In the genomic region with DNA sequence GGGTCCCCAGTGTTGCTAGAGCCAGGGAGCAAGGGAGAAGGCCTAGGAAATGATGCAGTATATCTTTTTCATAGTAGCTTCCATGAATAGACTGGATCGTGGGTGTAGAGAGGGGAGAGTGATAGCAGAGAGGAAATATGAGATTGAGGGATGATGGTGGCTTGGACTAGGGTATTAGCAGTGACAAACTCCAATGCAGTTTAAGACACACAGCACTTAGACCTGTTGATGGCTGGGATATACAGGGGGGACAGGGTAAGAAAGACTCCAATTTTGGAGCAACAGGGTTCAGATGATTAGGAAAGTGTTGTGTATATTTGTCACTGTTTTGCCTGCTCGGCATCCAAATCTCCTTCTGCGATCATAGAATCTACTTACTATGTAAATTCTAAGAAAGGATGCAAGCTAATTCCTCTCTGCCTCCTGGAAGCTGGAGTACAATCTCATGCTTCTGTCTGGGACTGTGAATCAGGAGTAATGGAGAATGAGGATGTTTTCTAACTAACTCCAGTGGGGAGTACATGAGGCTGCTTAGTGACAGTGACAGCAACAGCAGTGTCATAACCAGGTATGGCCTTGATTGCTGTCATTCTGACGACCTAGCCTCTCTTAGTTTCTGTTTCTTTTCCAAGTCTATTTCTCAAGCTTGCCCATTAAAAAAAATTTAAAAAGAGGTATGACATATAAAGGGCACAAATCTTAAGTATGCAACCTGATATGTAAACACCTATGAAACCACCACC, we compare ENCODE assay signal across 10 cellular contexts. TPM values are rescaled to one million over a fixed set of nuclear protein-coding genes. Genes with fewer than 3 reads are reported as not detected.
DNase-seq lines count a peak whose midpoint lies in the region; ATAC-seq and TF ChIP-seq lines count a peak whose summit lies in the region.
"Had no signal": no experiment of that assay in that cellular context is flagged by ENCODE, and none has a peak within 500 bp of the region (broad histone marks: within the 10 kb centered on the region; RNA-seq: fewer than 3 reads in every experiment).

No MANE protein-coding gene starts in this region.

- no peak for TF ChIP-seq CTCF in WTC11 (IDR thresholded peaks at IDR 0.05)

- H3K36me3 Mint-ChIP-seq in WTC11, result no peaks in the 10 kb centered on the region

- peaks cover 23% of the 10 kb centered on the region for H3K4me1 Mint-ChIP-seq in WTC11

- DNase-seq in WTC11 (ENCODE audit: low spot score) (no peak), cerebellar nuclear complex (lab: John Stamatoyannopoulos, UW) (no peak), NCI-H446 (lab: John Stamatoyannopoulos, UW) (no peak), epidermal melanocyte (ENCODE audit: insufficient read length, low spot score) (no peak), NCI-H2107 (lab: John Stamatoyannopoulos, UW) (no peak)
- DNase-seq: NCI-H1436 had no signal

- peak; percentile 61 for ATAC-seq in GM18520 (IDR thresholded peaks at IDR 0.05; ENCODE audit: unreplicated experiment)
- peak; percentile 39 for ATAC-seq in GM19463 (IDR thresholded peaks at IDR 0.05; ENCODE audit: unreplicated experiment)
- peak; percentile 62 for ATAC-seq in HG02973 (IDR thresholded peaks at IDR 0.05; ENCODE audit: unreplicated experiment)
- ATAC-seq in WTC11, result peak; percentile 20; the same call in 1 of the 2 replicates

- POLR2A ChIA-PET in WTC11 (lab: Charles Lee), result no interaction called here

- H3K27ac Mint-ChIP-seq in WTC11, result 0 out of 2 replicates have a peak overlapping the region, but pooled peaks have one; percentile 31
- H3K27ac Mint-ChIP-seq: activated naive CD4-positive, alpha-beta T cell treated with anti-CD3 and anti-CD28 coated beads, Interleukin-2, amount 50 U/mL, for 24 hours had no signal

- CTCF ChIA-PET in WTC11 (lab: Charles Lee), result interaction anchor here (1.5 to 2.6 kb wide), 2 partner anchors 44 to 106 kb away, joined by 4 to 7 read pairs; a partner anchor contains a TSS

- no peaks in the 10 kb centered on the region for H3K9me3 Mint-ChIP-seq in WTC11
- H3K9me3 Mint-ChIP-seq: activated naive CD4-positive, alpha-beta T cell treated with anti-CD3 and anti-CD28 coated beads, Interleukin-2, amount 50 U/mL, for 24 hours had no signal

- H3K4me3 Mint-ChIP-seq in WTC11, result no peak overlapping the region
- H3K4me3 Mint-ChIP-seq: activated naive CD4-positive, alpha-beta T cell treated with anti-CD3 and anti-CD28 coated beads, Interleukin-2, amount 50 U/mL, for 24 hours had no signal

- no peaks in the 10 kb centered on the region for H3K27me3 Mint-ChIP-seq in WTC11 (ENCODE audit: low read depth)
- H3K27me3 Mint-ChIP-seq: activated naive CD4-positive, alpha-beta T cell treated with anti-CD3 and anti-CD28 coated beads, Interleukin-2, amount 50 U/mL, for 24 hours had no signal

TF ChIP-seq in WTC11, 78 proteins besides CTCF, POLR2A, EP300 and RAD21:
- TF ChIP-seq, protein P1, sequence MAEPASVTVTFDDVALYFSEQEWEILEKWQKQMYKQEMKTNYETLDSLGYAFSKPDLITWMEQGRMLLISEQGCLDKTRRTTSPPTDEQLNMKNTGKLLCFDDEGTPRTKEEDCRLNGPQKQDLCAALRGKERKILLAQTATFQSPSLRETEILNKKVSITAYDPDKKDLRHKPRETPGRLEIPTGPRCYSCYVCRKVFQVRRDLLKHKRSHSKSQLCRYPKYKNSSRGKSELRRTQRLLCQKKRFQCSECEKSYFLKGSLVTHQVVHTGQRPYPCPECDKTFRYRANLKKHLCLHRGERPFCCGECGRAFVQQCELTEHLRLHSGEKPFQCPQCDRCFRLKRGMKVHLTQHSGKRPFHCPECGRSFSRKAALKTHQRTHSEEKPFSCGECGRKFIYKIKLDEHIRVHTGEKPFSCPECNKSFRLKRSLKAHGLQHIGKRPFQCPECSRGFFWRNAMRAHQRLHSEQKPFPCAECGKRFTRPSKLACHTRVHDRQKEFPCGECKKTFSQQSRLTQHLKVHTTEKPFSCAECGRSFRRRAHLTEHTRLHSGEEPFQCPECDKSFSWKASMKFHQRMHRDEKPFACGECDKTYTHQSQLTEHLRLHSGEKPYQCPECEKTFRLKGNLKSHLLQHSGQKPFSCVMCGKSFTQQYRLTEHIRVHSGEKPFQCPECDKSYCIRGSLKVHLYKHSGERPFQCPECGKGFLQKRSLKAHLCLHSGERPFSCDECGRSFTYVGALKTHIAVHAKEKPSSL (CRISPR knock-in tag; conservative IDR thresholded peaks at IDR 0.05), result no peak

RNA-seq across cellular contexts. Expression of a gene that starts 47.5 kb away (rescaled TPM):
- total RNA-seq in WTC11 (2021), result 11.0 to 13.8 TPM (median 11.4 TPM) in 3 replicates
